In genomic region chr19:45079911-45080469, GRCh38 we compare ENCODE assay signal across 8 cellular contexts. TPM values are rescaled to one million over a fixed set of nuclear protein-coding genes. Genes with fewer than 3 reads are reported as not detected.
DNase-seq lines count a peak whose midpoint lies in the region; ATAC-seq, FAIRE-seq and TF ChIP-seq lines count a peak whose summit lies in the region.

No MANE protein-coding gene starts in this region.

- no peak for ATAC-seq in stimulated activated naive CD8-positive, alpha-beta T cell treated with anti-CD3 and anti-CD28 coated beads, Interleukin-15, Interleukin-2, amounts not matched to agents 100 U/mL and 50 U/mL, for 24 hours
- no peak for ATAC-seq in GM19035 (IDR thresholded peaks at IDR 0.05; ENCODE audit: unreplicated experiment)

- H3K9me3 Mint-ChIP-seq in stimulated activated naive CD8-positive, alpha-beta T cell treated with anti-CD3 and anti-CD28 coated beads, Interleukin-15, Interleukin-2, amounts not matched to agents 100 ng/mL and 50 ng/mL, for 24 hours: no peaks in the 10 kb centered on the region

- peaks cover 47% of the 10 kb centered on the region for H3K4me1 Mint-ChIP-seq in stimulated activated naive CD8-positive, alpha-beta T cell treated with anti-CD3 and anti-CD28 coated beads, Interleukin-15, Interleukin-2, amounts not matched to agents 100 ng/mL and 50 ng/mL, for 24 hours (ENCODE audit: low read depth)

- peak overlapping the region; percentile 96 for H3K27ac Mint-ChIP-seq in stimulated activated naive CD8-positive, alpha-beta T cell treated with anti-CD3 and anti-CD28 coated beads, Interleukin-15, Interleukin-2, amounts not matched to agents 100 ng/mL and 50 ng/mL, for 24 hours

- no peak for TF ChIP-seq CTCF in breast epithelium (IDR thresholded peaks at IDR 0.05)

- no peak for FAIRE-seq in GM12891 (lab: Jason Lieb, UNC)

- no peaks in the 10 kb centered on the region for H3K27me3 ChIP-seq in breast epithelium
- H3K27me3 ChIP-seq in mononuclear cell (ENCODE audit: insufficient read depth, low read length): no peaks in the 10 kb centered on the region

- intact Hi-C loops in breast epithelium (cut with DNase I; ENCODE audit: low total_unique reads): no loop called here

- no peaks in the 10 kb centered on the region for H3K36me3 ChIP-seq in breast epithelium

- H3K4me3 ChIP-seq in breast epithelium: peak overlapping the region; percentile 76 to 91 (median 77)
- H3K4me3 ChIP-seq in mononuclear cell (ENCODE audit: low read length): peak overlapping the region; percentile 84

- peaks cover 20% of the 10 kb centered on the region for H3K36me3 Mint-ChIP-seq in stimulated activated naive CD8-positive, alpha-beta T cell treated with anti-CD3 and anti-CD28 coated beads, Interleukin-15, Interleukin-2, amounts not matched to agents 100 ng/mL and 50 ng/mL, for 24 hours (ENCODE audit: low read depth)

- H3K4me1 ChIP-seq in breast epithelium: peaks cover 0 to 5% of the 10 kb centered on the region in 2 donors
- peaks cover 43% of the 10 kb centered on the region for H3K4me1 ChIP-seq in mononuclear cell (ENCODE audit: insufficient read depth, low read length)

- TF ChIP-seq POLR2A in breast epithelium (IDR thresholded peaks at IDR 0.05): no peak
- TF ChIP-seq POLR2A in GM12891 (IDR thresholded peaks at IDR 0.05; ENCODE audit: low read depth, low read length): no peak

- H3K4me3 Mint-ChIP-seq in stimulated activated naive CD8-positive, alpha-beta T cell treated with anti-CD3 and anti-CD28 coated beads, Interleukin-15, Interleukin-2, amounts not matched to agents 100 ng/mL and 50 ng/mL, for 24 hours: peak overlapping the region; percentile 99

- H3K27ac ChIP-seq in breast epithelium: peak overlapping the region; percentile 57 to 78

- no peaks in the 10 kb centered on the region for H3K9me3 ChIP-seq in breast epithelium
- no peaks in the 10 kb centered on the region for H3K9me3 ChIP-seq in mononuclear cell (ENCODE audit: low read depth, low read length)

- no peaks in the 10 kb centered on the region for H3K27me3 Mint-ChIP-seq in stimulated activated naive CD8-positive, alpha-beta T cell treated with anti-CD3 and anti-CD28 coated beads, Interleukin-15, Interleukin-2, amounts not matched to agents 100 ng/mL and 50 ng/mL, for 24 hours

- DNase-seq in stimulated activated naive CD8-positive, alpha-beta T cell treated with anti-CD3 and anti-CD28 coated beads, Interleukin-15, Interleukin-2, amounts not matched to agents 100 U/mL and 50 U/mL, for 24 hours: no peak
- no peak for DNase-seq in breast epithelium (ENCODE audit: low spot score in 2 of 2)
- no peak for DNase-seq in NCI-H2227 treated with DMSO at 0.1 percent for 48 hours (lab: John Stamatoyannopoulos, UW)
- DNase-seq in OCI-M2 (lab: John Stamatoyannopoulos, UW; ENCODE audit: unreplicated experiment): no peak
- DNase-seq in GM12891 (ENCODE audit: insufficient read length, low spot score): no peak

TF ChIP-seq in GM12891, 5 proteins besides CTCF, POLR2A, EP300 and RAD21:
- TF ChIP-seq TAF1 (IDR thresholded peaks at IDR 0.05; ENCODE audit: low read depth, low read length) (no peak), POLR2AphosphoS5 (IDR thresholded peaks at IDR 0.05; ENCODE audit: low read depth, low read length) (no peak), SPI1 (IDR thresholded peaks at IDR 0.05; ENCODE audit: low read depth, low read length) (no peak), POU2F2 (IDR thresholded peaks at IDR 0.05; ENCODE audit: low read depth, low read length) (no peak), PAX5 (IDR thresholded peaks at IDR 0.05; ENCODE audit: insufficient read depth, low read length, severe bottlenecking) (no peak)
TF ChIP-seq in GM12891: peak in this region for 0.

RNA-seq across cellular contexts. Expression of gene GEMIN7, which starts 0.9 kb away (rescaled TPM):
- total RNA-seq in breast epithelium: 10 to 100 TPM; 21.3 to 35.1 (median 22.1) TPM
- total RNA-seq in mononuclear cell: 4.1 TPM
- 43.2 TPM for polyA plus RNA-seq in GM12891 (2012; ENCODE audit: low read depth, missing spikeins)

RNA-seq across cellular contexts. Expression of gene ZNF296, which starts 3.7 kb away (rescaled TPM):
- total RNA-seq in breast epithelium (1 to 10 TPM in 2 of 3 donors, under 1 TPM in 1; 0.98 to 1.9 (median 1.3) TPM), mononuclear cell (1.2 TPM)
- 6.5 TPM for polyA plus RNA-seq in GM12891 (2012; ENCODE audit: low read depth, missing spikeins)

RNA-seq across cellular contexts. Expression of gene PPP1R37, which starts 13.0 kb away (rescaled TPM):
- total RNA-seq in breast epithelium (10 to 100 TPM; 18.6 to 50.8 (median 33.8) TPM), mononuclear cell (14.0 TPM)
- 9.5 TPM for polyA plus RNA-seq in GM12891 (2012; ENCODE audit: low read depth, missing spikeins)

RNA-seq across cellular contexts. Expression of gene CLASRP, which starts 41.1 kb away (rescaled TPM):
- total RNA-seq in breast epithelium (10 to 100 TPM; 49.9 to 80.3 (median 57.0) TPM), mononuclear cell (49.4 TPM)
- polyA plus RNA-seq in GM12891 (2012; ENCODE audit: low read depth, missing spikeins): 55.1 TPM
